ENCODE assay signal across 1 cellular context in the genomic region with DNA sequence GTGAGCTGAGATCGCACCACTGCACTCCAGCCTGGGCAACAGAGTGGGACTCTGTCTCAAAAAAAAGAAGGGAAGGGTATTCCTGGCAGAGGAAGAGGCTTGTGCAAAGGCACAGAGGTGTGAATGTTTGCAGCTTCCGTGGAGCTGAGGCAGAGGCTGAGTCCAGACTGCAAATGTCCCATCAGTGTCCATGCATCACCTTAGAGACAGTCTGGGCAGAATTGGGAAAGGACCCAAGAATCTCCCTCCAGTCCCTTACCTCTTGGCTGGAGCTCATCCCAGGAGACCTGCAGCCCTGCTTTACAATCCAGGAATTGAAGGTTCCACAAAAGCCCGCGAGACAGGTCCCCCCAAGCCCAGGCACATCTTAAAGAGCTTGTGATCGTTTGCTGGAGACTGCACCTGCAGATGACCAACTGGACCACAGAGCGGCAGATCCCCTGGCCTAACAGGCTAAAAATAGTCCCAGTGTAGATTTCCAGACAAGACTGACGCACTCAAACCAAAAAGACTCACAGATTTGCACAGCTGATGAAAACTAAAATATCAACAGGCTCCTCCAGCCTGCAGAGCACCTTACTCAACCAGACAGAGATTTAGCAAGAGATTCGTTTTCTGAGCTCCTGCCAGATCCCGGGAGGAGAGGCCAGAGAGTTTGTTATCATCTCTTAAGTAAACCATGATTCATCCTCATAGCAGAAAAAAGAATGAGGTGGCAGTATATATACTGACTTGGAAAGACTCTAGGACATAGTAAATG.
TF ChIP-seq lines count a peak whose summit lies in the region.

No MANE protein-coding gene starts in this region.

TF ChIP-seq in IMR-90, 13 proteins besides CTCF, POLR2A, EP300 and RAD21 (continued from another document):
- TF ChIP-seq, protein P1, sequence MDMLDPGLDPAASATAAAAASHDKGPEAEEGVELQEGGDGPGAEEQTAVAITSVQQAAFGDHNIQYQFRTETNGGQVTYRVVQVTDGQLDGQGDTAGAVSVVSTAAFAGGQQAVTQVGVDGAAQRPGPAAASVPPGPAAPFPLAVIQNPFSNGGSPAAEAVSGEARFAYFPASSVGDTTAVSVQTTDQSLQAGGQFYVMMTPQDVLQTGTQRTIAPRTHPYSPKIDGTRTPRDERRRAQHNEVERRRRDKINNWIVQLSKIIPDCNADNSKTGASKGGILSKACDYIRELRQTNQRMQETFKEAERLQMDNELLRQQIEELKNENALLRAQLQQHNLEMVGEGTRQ (IDR thresholded peaks at IDR 0.05; ENCODE audit: low read depth, low read length), result no peak; the same call in 1 of the 2 replicates
- TF ChIP-seq RFX5 (IDR thresholded peaks at IDR 0.05; ENCODE audit: low read depth, low read length) (no peak), MAFK (IDR thresholded peaks at IDR 0.05; ENCODE audit: low read depth, low read length) (peak; percentile 21; the same call in 1 of the 2 replicates), SMC3 (IDR thresholded peaks at IDR 0.05; ENCODE audit: low read depth, low read length) (no peak; the same call in 1 of the 2 replicates), NFE2L2 (IDR thresholded peaks at IDR 0.05; ENCODE audit: low read depth, low read length) (peak; percentile 41; the same call in 1 of the 2 replicates), MXI1 (IDR thresholded peaks at IDR 0.05; ENCODE audit: borderline replicate concordance, low read depth, low read length) (no peak), MAZ (IDR thresholded peaks at IDR 0.05; ENCODE audit: borderline replicate concordance, low read depth, low read length) (no peak)
- TF ChIP-seq, protein P2, sequence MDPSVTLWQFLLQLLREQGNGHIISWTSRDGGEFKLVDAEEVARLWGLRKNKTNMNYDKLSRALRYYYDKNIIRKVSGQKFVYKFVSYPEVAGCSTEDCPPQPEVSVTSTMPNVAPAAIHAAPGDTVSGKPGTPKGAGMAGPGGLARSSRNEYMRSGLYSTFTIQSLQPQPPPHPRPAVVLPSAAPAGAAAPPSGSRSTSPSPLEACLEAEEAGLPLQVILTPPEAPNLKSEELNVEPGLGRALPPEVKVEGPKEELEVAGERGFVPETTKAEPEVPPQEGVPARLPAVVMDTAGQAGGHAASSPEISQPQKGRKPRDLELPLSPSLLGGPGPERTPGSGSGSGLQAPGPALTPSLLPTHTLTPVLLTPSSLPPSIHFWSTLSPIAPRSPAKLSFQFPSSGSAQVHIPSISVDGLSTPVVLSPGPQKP (IDR thresholded peaks at IDR 0.05; ENCODE audit: borderline replicate concordance, low read depth, low read length), result no peak
